Comparison of ENCODE assay signal across 15 cellular contexts in genomic region chr2:16728742-16729141, GRCh38.
DNase-seq lines count a peak whose midpoint lies in the region; ATAC-seq and TF ChIP-seq lines count a peak whose summit lies in the region.
"Had no signal": no experiment of that assay in that cellular context is flagged by ENCODE, and none has a peak within 500 bp of the region (broad histone marks: within the 10 kb centered on the region; RNA-seq: fewer than 3 reads in every experiment).

No MANE protein-coding gene starts in this region.

- peaks cover 2 to 5% of the 10 kb centered on the region in 2 donors for H3K36me3 Mint-ChIP-seq in activated T-cell treated with anti-CD3 and anti-CD28 coated beads, Interleukin-2, amount 50 U/mL, for 72 hours (ENCODE audit: insufficient read depth in 2 of 2)
- H3K36me3 Mint-ChIP-seq in stimulated activated memory B cell treated with anti-CD40 and anti-IgM and Interleukin-4, amounts not matched to agents 10 μg/mL and 1 μg/mL and 100 μg/mL, for 72 hours, result no peaks in the 10 kb centered on the region
- no peaks in the 10 kb centered on the region for H3K36me3 Mint-ChIP-seq in WTC11

- H3K27me3 Mint-ChIP-seq in activated T-cell treated with anti-CD3 and anti-CD28 coated beads, Interleukin-2, amount 50 U/mL, for 72 hours (ENCODE audit: low read depth), result peaks cover 41% of the 10 kb centered on the region
- no peaks in the 10 kb centered on the region for H3K27me3 Mint-ChIP-seq in stimulated activated memory B cell treated with anti-CD40 and anti-IgM and Interleukin-4, amounts not matched to agents 10 μg/mL and 1 μg/mL and 100 μg/mL, for 72 hours
- no peaks in the 10 kb centered on the region for H3K27me3 Mint-ChIP-seq in WTC11 (ENCODE audit: low read depth)

- CTCF ChIA-PET in WTC11 (lab: Charles Lee), result no interaction called here

- DNase-seq in activated T-cell treated with anti-CD3 and anti-CD28 coated beads, Interleukin-2, amount 50 U/mL, for 72 hours, result peak; percentile 27 to 28
- no peak for DNase-seq in activated T-cell treated with anti-CD3 and anti-CD28 coated beads, Interleukin-2, amount 50 U/mL, for 48 hours
- no peak for DNase-seq in Right ventricle myocardium superior
- DNase-seq in AG20443 (ENCODE audit: low spot score), result no peak
- DNase-seq in WTC11 (ENCODE audit: low spot score), result no peak
- DNase-seq: activated CD8-positive, alpha-beta memory T cell treated with anti-CD3 and anti-CD28 coated beads for 24 hours; adrenal gland; dermis blood vessel endothelial cell; KG1; mucosa of descending colon; NCI-H2081 treated with DMSO at 0.1 percent for 48 hours; transverse colon had no signal

- H3K4me1 Mint-ChIP-seq in activated T-cell treated with anti-CD3 and anti-CD28 coated beads, Interleukin-2, amount 50 U/mL, for 72 hours (ENCODE audit: low read depth), result peaks cover 55% of the 10 kb centered on the region
- H3K4me1 Mint-ChIP-seq in stimulated activated memory B cell treated with anti-CD40 and anti-IgM and Interleukin-4, amounts not matched to agents 10 μg/mL and 1 μg/mL and 100 μg/mL, for 72 hours, result peaks cover 39% of the 10 kb centered on the region
- no peaks in the 10 kb centered on the region for H3K4me1 Mint-ChIP-seq in WTC11

- intact Hi-C loops in Right ventricle myocardium superior (cut with DNase I), result no loop called here

- TF ChIP-seq CTCF in WTC11 (IDR thresholded peaks at IDR 0.05), result no peak

- ATAC-seq in activated T-cell treated with anti-CD3 and anti-CD28 coated beads, Interleukin-2, amount 50 U/mL, for 72 hours (replicated peaks in 1 of 2), result peak; percentile 66 to 71
- ATAC-seq in GM21737 (IDR thresholded peaks at IDR 0.05; ENCODE audit: unreplicated experiment) (peak; percentile 70), HG03457 (IDR thresholded peaks at IDR 0.05; ENCODE audit: unreplicated experiment) (peak; percentile 62), Right ventricle myocardium superior (ENCODE audit: poor library complexity) (no peak), WTC11 (no peak)
- ATAC-seq in stimulated activated memory B cell treated with anti-CD40 and anti-IgM and Interleukin-4, amounts not matched to agents 10 μg/mL and 1 μg/mL and 100 μg/mL, for 72 hours, result peak; percentile 85

- no peaks in the 10 kb centered on the region for H3K9me3 Mint-ChIP-seq in activated T-cell treated with anti-CD3 and anti-CD28 coated beads, Interleukin-2, amount 50 U/mL, for 72 hours
- H3K9me3 Mint-ChIP-seq in stimulated activated memory B cell treated with anti-CD40 and anti-IgM and Interleukin-4, amounts not matched to agents 10 μg/mL and 1 μg/mL and 100 μg/mL, for 72 hours, result no peaks in the 10 kb centered on the region
- H3K9me3 Mint-ChIP-seq in WTC11, result no peaks in the 10 kb centered on the region

- POLR2A ChIA-PET in WTC11 (lab: Charles Lee), result no interaction called here

- peak overlapping the region; percentile 55 for H3K27ac Mint-ChIP-seq in activated T-cell treated with anti-CD3 and anti-CD28 coated beads, Interleukin-2, amount 50 U/mL, for 72 hours
- H3K27ac Mint-ChIP-seq in stimulated activated memory B cell treated with anti-CD40 and anti-IgM and Interleukin-4, amounts not matched to agents 10 μg/mL and 1 μg/mL and 100 μg/mL, for 72 hours, result peak overlapping the region; percentile 86
- H3K27ac Mint-ChIP-seq in WTC11, result no peak overlapping the region

- peak overlapping the region; percentile 22 to 60 for H3K4me3 Mint-ChIP-seq in activated T-cell treated with anti-CD3 and anti-CD28 coated beads, Interleukin-2, amount 50 U/mL, for 72 hours
- H3K4me3 Mint-ChIP-seq in stimulated activated memory B cell treated with anti-CD40 and anti-IgM and Interleukin-4, amounts not matched to agents 10 μg/mL and 1 μg/mL and 100 μg/mL, for 72 hours, result peak overlapping the region; percentile 76
- H3K4me3 Mint-ChIP-seq in WTC11, result no peak overlapping the region

TF ChIP-seq in WTC11, 78 proteins besides CTCF, POLR2A, EP300 and RAD21:
- TF ChIP-seq ZNF121 (CRISPR knock-in tag; IDR thresholded peaks at IDR 0.05) (no peak), ZSCAN18 (CRISPR knock-in tag; IDR thresholded peaks at IDR 0.05) (no peak), NR3C1 (CRISPR knock-in tag; conservative IDR thresholded peaks at IDR 0.05; ENCODE audit: low read depth) (no peak), TP53 (CRISPR knock-in tag; IDR thresholded peaks at IDR 0.05) (no peak), ZNF671 (CRISPR knock-in tag; IDR thresholded peaks at IDR 0.05) (no peak), ZNF423 (CRISPR knock-in tag; IDR thresholded peaks at IDR 0.05) (no peak)
- TF ChIP-seq, protein P1, sequence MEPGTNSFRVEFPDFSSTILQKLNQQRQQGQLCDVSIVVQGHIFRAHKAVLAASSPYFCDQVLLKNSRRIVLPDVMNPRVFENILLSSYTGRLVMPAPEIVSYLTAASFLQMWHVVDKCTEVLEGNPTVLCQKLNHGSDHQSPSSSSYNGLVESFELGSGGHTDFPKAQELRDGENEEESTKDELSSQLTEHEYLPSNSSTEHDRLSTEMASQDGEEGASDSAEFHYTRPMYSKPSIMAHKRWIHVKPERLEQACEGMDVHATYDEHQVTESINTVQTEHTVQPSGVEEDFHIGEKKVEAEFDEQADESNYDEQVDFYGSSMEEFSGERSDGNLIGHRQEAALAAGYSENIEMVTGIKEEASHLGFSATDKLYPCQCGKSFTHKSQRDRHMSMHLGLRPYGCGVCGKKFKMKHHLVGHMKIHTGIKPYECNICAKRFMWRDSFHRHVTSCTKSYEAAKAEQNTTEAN (CRISPR knock-in tag; IDR thresholded peaks at IDR 0.05), result no peak
- TF ChIP-seq, protein P2, sequence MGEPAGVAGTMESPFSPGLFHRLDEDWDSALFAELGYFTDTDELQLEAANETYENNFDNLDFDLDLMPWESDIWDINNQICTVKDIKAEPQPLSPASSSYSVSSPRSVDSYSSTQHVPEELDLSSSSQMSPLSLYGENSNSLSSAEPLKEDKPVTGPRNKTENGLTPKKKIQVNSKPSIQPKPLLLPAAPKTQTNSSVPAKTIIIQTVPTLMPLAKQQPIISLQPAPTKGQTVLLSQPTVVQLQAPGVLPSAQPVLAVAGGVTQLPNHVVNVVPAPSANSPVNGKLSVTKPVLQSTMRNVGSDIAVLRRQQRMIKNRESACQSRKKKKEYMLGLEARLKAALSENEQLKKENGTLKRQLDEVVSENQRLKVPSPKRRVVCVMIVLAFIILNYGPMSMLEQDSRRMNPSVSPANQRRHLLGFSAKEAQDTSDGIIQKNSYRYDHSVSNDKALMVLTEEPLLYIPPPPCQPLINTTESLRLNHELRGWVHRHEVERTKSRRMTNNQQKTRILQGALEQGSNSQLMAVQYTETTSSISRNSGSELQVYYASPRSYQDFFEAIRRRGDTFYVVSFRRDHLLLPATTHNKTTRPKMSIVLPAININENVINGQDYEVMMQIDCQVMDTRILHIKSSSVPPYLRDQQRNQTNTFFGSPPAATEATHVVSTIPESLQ (CRISPR knock-in tag; IDR thresholded peaks at IDR 0.05), result no peak

Comparison
In these comparisons a context has a peak if more than half of its experiments do, and no peak if none do; other contexts are left out.
1. DNase-seq: peak in activated T-cell treated with anti-CD3 and anti-CD28 coated beads, Interleukin-2, amount 50 U/mL, for 72 hours (2 of 2); none in activated T-cell treated with anti-CD3 and anti-CD28 coated beads, Interleukin-2, amount 50 U/mL, for 48 hours (0 of 2), Right ventricle myocardium superior (single experiment), AG20443 (single experiment) and WTC11 (single experiment).
2. ATAC-seq: peak in activated T-cell treated with anti-CD3 and anti-CD28 coated beads, Interleukin-2, amount 50 U/mL, for 72 hours (2 of 2), GM21737 (single experiment), HG03457 (single experiment) and stimulated activated memory B cell treated with anti-CD40 and anti-IgM and Interleukin-4, amounts not matched to agents 10 μg/mL and 1 μg/mL and 100 μg/mL, for 72 hours (single experiment); none in Right ventricle myocardium superior (single experiment) and WTC11 (single experiment).